Comparison of ENCODE assay signal across 22 cellular contexts in genomic region chr10:30039988-30040387, GRCh38.
"Had no signal": no experiment of that assay in that cellular context is flagged by ENCODE, and none has a peak within 500 bp of the region (broad histone marks: within the 10 kb centered on the region; RNA-seq: fewer than 3 reads in every experiment).

No MANE protein-coding gene starts in this region.

- H3K4me1 Mint-ChIP-seq: activated T-helper 17 cell treated with anti-CD3 and anti-CD28 coated beads, Interleukin-2, amount 50 U/mL, for 72 hours had no signal

- H3K27me3 ChIP-seq: ascending aorta, brain microvascular endothelial cell, esophagus muscularis mucosa, transverse colon, vagina had no signal

- H3K27ac Mint-ChIP-seq: activated naive CD4-positive, alpha-beta T cell treated with anti-CD3 and anti-CD28 coated beads, Interleukin-2, amount 50 U/mL, for 72 hours; activated T-helper 17 cell treated with anti-CD3 and anti-CD28 coated beads, Interleukin-2, amount 50 U/mL, for 72 hours; memory B cell; nephron progenitor cell had no signal

- DNase-seq: activated CD4-positive, alpha-beta T cell treated with anti-CD3 and anti-CD28 coated beads for 1 hour; activated CD4-positive, alpha-beta T cell treated with anti-CD3 and anti-CD28 coated beads, Interleukin-2, amount 50 U/mL, for 1 hour; activated T-cell treated with anti-CD3 and anti-CD28 coated beads, Interleukin-2, amount 50 U/mL, for 1 hour; brain microvascular endothelial cell; central memory CD4-positive, alpha-beta T cell; effector memory CD4-positive, alpha-beta T cell; islet precursor cell; left colon; nephron progenitor cell; posterior cingulate gyrus; retina; stimulated activated CD4-positive, alpha-beta T cell treated with anti-CD3 and anti-CD28 coated beads, Interleukin-12 subunit alpha, Interleukin-12 subunit beta, amount 100 ng/mL, for 4 hours; stimulated activated CD4-positive, alpha-beta T cell treated with anti-CD3 and anti-CD28 coated beads, Interleukin-4, amount 100 ng/mL, for 4 hours; stimulated activated naive CD8-positive, alpha-beta T cell treated with anti-CD3 and anti-CD28 coated beads, Interleukin-15, Interleukin-2, amounts not matched to agents 100 U/mL and 50 U/mL, for 24 hours; T-helper 9 cell; transverse colon had no signal

- H3K27ac ChIP-seq: brain microvascular endothelial cell, transverse colon, vagina had no signal

- H3K9me3 Mint-ChIP-seq: activated naive CD4-positive, alpha-beta T cell treated with anti-CD3 and anti-CD28 coated beads, Interleukin-2, amount 50 U/mL, for 72 hours; activated T-helper 17 cell treated with anti-CD3 and anti-CD28 coated beads, Interleukin-2, amount 50 U/mL, for 72 hours; memory B cell; nephron progenitor cell had no signal

- H3K4me3 ChIP-seq: ascending aorta, esophagus muscularis mucosa, transverse colon, vagina had no signal

- H3K9me3 ChIP-seq: ascending aorta, esophagus muscularis mucosa, transverse colon, vagina had no signal

- H3K4me1 ChIP-seq: vagina had no signal

- H3K36me3 ChIP-seq: brain microvascular endothelial cell, transverse colon, vagina had no signal

- H3K36me3 Mint-ChIP-seq: activated naive CD4-positive, alpha-beta T cell treated with anti-CD3 and anti-CD28 coated beads, Interleukin-2, amount 50 U/mL, for 72 hours; memory B cell had no signal

- ATAC-seq: activated naive CD4-positive, alpha-beta T cell treated with anti-CD3 and anti-CD28 coated beads, Interleukin-2, amount 50 U/mL, for 72 hours; activated T-helper 17 cell treated with anti-CD3 and anti-CD28 coated beads, Interleukin-2, amount 50 U/mL, for 72 hours; left colon; stimulated activated naive CD8-positive, alpha-beta T cell treated with anti-CD3 and anti-CD28 coated beads, Interleukin-15, Interleukin-2, amounts not matched to agents 100 U/mL and 50 U/mL, for 24 hours had no signal

- H3K4me3 Mint-ChIP-seq: activated T-helper 17 cell treated with anti-CD3 and anti-CD28 coated beads, Interleukin-2, amount 50 U/mL, for 72 hours; memory B cell; nephron progenitor cell had no signal
